In genomic region chr17:63760771-63761539, GRCh38 we compare ENCODE assay signal across 17 cellular contexts. TPM values are rescaled to one million over a fixed set of nuclear protein-coding genes. Genes with fewer than 3 reads are reported as not detected.
DNase-seq lines count a peak whose midpoint lies in the region; ATAC-seq, FAIRE-seq and TF ChIP-seq lines count a peak whose summit lies in the region.
"Had no signal": no experiment of that assay in that cellular context is flagged by ENCODE, and none has a peak within 500 bp of the region (broad histone marks: within the 10 kb centered on the region; RNA-seq: fewer than 3 reads in every experiment).

No MANE protein-coding gene starts in this region.

- no peak overlapping the region for H4K91ac ChIP-seq in IMR-90 (ENCODE audit: insufficient read depth, low read depth, low read length)

- H3K9me3 ChIP-seq in IMR-90 (ENCODE audit: control insufficient read depth, insufficient read depth, low read length) (no peaks in the 10 kb centered on the region), Caco-2 (no peaks in the 10 kb centered on the region)
- H3K9me3 ChIP-seq: SJCRH30 had no signal

- ATAC-seq in IMR-90 (ENCODE audit: low read depth) = no peak

- H2BK120ac ChIP-seq in IMR-90 (ENCODE audit: low read depth, low read length) = no peak overlapping the region

- H2BK20ac ChIP-seq in IMR-90 (ENCODE audit: low read depth, low read length) = no peak overlapping the region

- H4K5ac ChIP-seq in IMR-90 (ENCODE audit: low read depth, low read length) = 0 out of 2 replicates have a peak overlapping the region, but pooled peaks have one; percentile 79

- BruUV-seq in IMR-90 (replicated peaks; lab: Mats Ljungman, UMichigan) = no TSS peak
- no TSS peak for BruUV-seq in Caco-2 (replicated peaks; lab: Mats Ljungman, UMichigan)

- in situ Hi-C loops in IMR-90 (cut with MboI; ENCODE audit: low sequenced_read_pairs) = no loop called here

- CTCF ChIA-PET in IMR-90 (lab: Yijun Ruan, JAX) (interaction anchor here (1.2 kb wide), 1 partner anchor 15 kb away, joined by 3 read pairs; no protein-coding TSS in a partner anchor), Caco-2 (lab: Charles Lee) (no interaction called here)

- no peak overlapping the region for H4K8ac ChIP-seq in IMR-90 (ENCODE audit: low read depth in 2 of 2, low read length in 2 of 2)

- H3K18ac ChIP-seq in IMR-90 (ENCODE audit: low read depth, low read length) = no peak overlapping the region

- intact Hi-C loops in activated CD4-positive, alpha-beta T cell treated with anti-CD3 and anti-CD28 coated beads, Interleukin-2, amount 10 ng/mL, durations not matched to agents 24 days and 14 days (cut with micrococcal nuclease) = no loop called here
- intact Hi-C loops in IMR-90 (cut with micrococcal nuclease) (no loop called here), Caco-2 (cut with micrococcal nuclease; ENCODE audit: unreplicated experiment) (no loop called here)

- peaks cover 2% of the 10 kb centered on the region; the same call in 1 of the 2 replicates for H4K20me1 ChIP-seq in IMR-90 (ENCODE audit: insufficient read depth, low read length)

- H2AK9ac ChIP-seq in IMR-90 (replicated peaks; ENCODE audit: low read depth, low read length, poor library complexity) = no peak overlapping the region

- H3K9me3 Mint-ChIP-seq in activated CD4-positive, alpha-beta T cell treated with anti-CD3 and anti-CD28 coated beads, Interleukin-2, amount 10 ng/mL, durations not matched to agents 24 days and 14 days = no peaks in the 10 kb centered on the region
- H3K9me3 Mint-ChIP-seq in activated naive CD8-positive, alpha-beta T cell treated with anti-CD3 and anti-CD28 coated beads for 36 hours = no peaks in the 10 kb centered on the region
- H3K9me3 Mint-ChIP-seq in Caco-2 (ENCODE audit: unreplicated experiment) = no peaks in the 10 kb centered on the region

- H3K27me3 Mint-ChIP-seq in activated CD4-positive, alpha-beta T cell treated with anti-CD3 and anti-CD28 coated beads, Interleukin-2, amount 10 ng/mL, durations not matched to agents 24 days and 14 days = no peaks in the 10 kb centered on the region
- H3K27me3 Mint-ChIP-seq in activated naive CD8-positive, alpha-beta T cell treated with anti-CD3 and anti-CD28 coated beads for 36 hours = no peaks in the 10 kb centered on the region
- no peaks in the 10 kb centered on the region for H3K27me3 Mint-ChIP-seq in Caco-2 (ENCODE audit: insufficient read depth, unreplicated experiment)

- WGBS in IMR-90 (ENCODE audit: extremely low coverage in 2 of 2, insufficient read length in 1 of 2), 2 experiments = no CpG with 5 or more reads among the region's 10 CpGs

- H2BK5ac ChIP-seq in IMR-90 (ENCODE audit: low read depth, low read length, poor library complexity, severe bottlenecking) = no peak overlapping the region

- DNase-seq in activated CD4-positive, alpha-beta T cell treated with anti-CD3 and anti-CD28 coated beads, Interleukin-2, amount 10 ng/mL, durations not matched to agents 24 days and 14 days = no peak
- no peak for DNase-seq in activated CD4-positive, alpha-beta T cell treated with anti-CD3 and anti-CD28 coated beads for 1 hour
- peak; percentile 17 for DNase-seq in IMR-90
- peak; percentile 12 for DNase-seq in activated naive CD8-positive, alpha-beta T cell treated with anti-CD3 and anti-CD28 coated beads for 36 hours
- peak; percentile 52 for DNase-seq in stimulated activated CD8-positive, alpha-beta memory T cell treated with anti-CD3 and anti-CD28 coated beads, Interleukin-4, amount 100 ng/mL, for 48 hours
- no peak for DNase-seq in activated CD4-positive, CD25-positive, alpha-beta regulatory T cell treated with anti-CD3 and anti-CD28 coated beads, Interleukin-2, amount 50 U/mL, for 72 hours
- no peak for DNase-seq in GM19239 (ENCODE audit: insufficient read length, low spot score)
- no peak for DNase-seq in Caco-2
- DNase-seq: ACHN; Calu3; effector CD8-positive, alpha-beta T cell; hippocampal formation; NCI-H1417; NCI-H446 treated with DMSO at 0.1 percent for 48 hours; SJCRH30; stimulated activated naive CD4-positive, alpha-beta T cell treated with Interleukin-2 at 50 U/mL for 16 hours had no signal

- TF ChIP-seq POLR2A in IMR-90 (IDR thresholded peaks at IDR 0.05; ENCODE audit: low read depth, low read length) = no peak

- H3K4me2 ChIP-seq in IMR-90 (ENCODE audit: low read depth, low read length) = no peak overlapping the region

- dilution Hi-C loops in IMR-90 (cut with HindIII; ENCODE audit: low sequenced_read_pairs, unreplicated experiment) = no loop called here

- no peak overlapping the region for H3K14ac ChIP-seq in IMR-90 (replicated peaks; ENCODE audit: low read depth, low read length)

- no peaks in the 10 kb centered on the region; the same call in 1 of the 2 replicates for H3K9me1 ChIP-seq in IMR-90 (ENCODE audit: insufficient read depth, low read length)

- H3K36me3 Mint-ChIP-seq in activated CD4-positive, alpha-beta T cell treated with anti-CD3 and anti-CD28 coated beads, Interleukin-2, amount 10 ng/mL, durations not matched to agents 24 days and 14 days (ENCODE audit: low read depth) = peaks cover 73% of the 10 kb centered on the region
- peaks cover 33% of the 10 kb centered on the region for H3K36me3 Mint-ChIP-seq in activated naive CD8-positive, alpha-beta T cell treated with anti-CD3 and anti-CD28 coated beads for 36 hours
- peaks cover 86% of the 10 kb centered on the region for H3K36me3 Mint-ChIP-seq in Caco-2 (ENCODE audit: insufficient read depth, unreplicated experiment)

- no peaks in the 10 kb centered on the region for H3K27me3 ChIP-seq in IMR-90 (ENCODE audit: control insufficient read depth, insufficient read depth, low read length)
- H3K27me3 ChIP-seq in Caco-2 (replicated peaks; ENCODE audit: control insufficient read depth, insufficient read depth, low read length) = no peaks in the 10 kb centered on the region
- H3K27me3 ChIP-seq: cardiac muscle cell, SJCRH30 had no signal

- no peaks in the 10 kb centered on the region for H3K4me1 ChIP-seq in IMR-90 (ENCODE audit: control insufficient read depth, insufficient read depth, low read length)
- peaks cover 10% of the 10 kb centered on the region for H3K4me1 ChIP-seq in Caco-2
- H3K4me1 ChIP-seq: SJCRH30 had no signal

- H3K9ac ChIP-seq in IMR-90 (ENCODE audit: low read depth, low read length) = no peak overlapping the region

- TF ChIP-seq RAD21 in IMR-90 (IDR thresholded peaks at IDR 0.05; ENCODE audit: low read length) = no peak

- H3K4me3 ChIP-seq in IMR-90 (ENCODE audit: insufficient read depth, low read depth, low read length) (no peak overlapping the region), Caco-2 (ENCODE audit: low read depth, low read length) (no peak overlapping the region)
- H3K4me3 ChIP-seq: cardiac muscle cell, SJCRH30 had no signal

- no peak overlapping the region for H2AK5ac ChIP-seq in IMR-90 (ENCODE audit: low read depth, low read length)

- no peak for FAIRE-seq in GM19239 (lab: Jason Lieb, UNC)

- no peak overlapping the region for H3K23ac ChIP-seq in IMR-90 (ENCODE audit: low read depth, low read length)

- H3K79me1 ChIP-seq in IMR-90 (ENCODE audit: low read depth in 1 of 2, low read length in 2 of 2) = peaks cover 21 to 29% of the 10 kb centered on the region in 2 experiments

- H3K4ac ChIP-seq in IMR-90 (ENCODE audit: low read depth, low read length) = no peak overlapping the region

- no peak overlapping the region for H3K4me3 Mint-ChIP-seq in activated CD4-positive, alpha-beta T cell treated with anti-CD3 and anti-CD28 coated beads, Interleukin-2, amount 10 ng/mL, durations not matched to agents 24 days and 14 days
- no peak overlapping the region for H3K4me3 Mint-ChIP-seq in activated naive CD8-positive, alpha-beta T cell treated with anti-CD3 and anti-CD28 coated beads for 36 hours
- no peak overlapping the region for H3K4me3 Mint-ChIP-seq in Caco-2 (ENCODE audit: unreplicated experiment)

- H3K4me1 Mint-ChIP-seq in activated CD4-positive, alpha-beta T cell treated with anti-CD3 and anti-CD28 coated beads, Interleukin-2, amount 10 ng/mL, durations not matched to agents 24 days and 14 days = peaks cover 16% of the 10 kb centered on the region
- peaks cover 12% of the 10 kb centered on the region for H3K4me1 Mint-ChIP-seq in activated naive CD8-positive, alpha-beta T cell treated with anti-CD3 and anti-CD28 coated beads for 36 hours
- no peaks in the 10 kb centered on the region for H3K4me1 Mint-ChIP-seq in Caco-2 (ENCODE audit: low read depth, unreplicated experiment)

- H3K36me3 ChIP-seq in IMR-90 (ENCODE audit: control insufficient read depth, insufficient read depth, low read length) (peaks cover 33% of the 10 kb centered on the region), Caco-2 (ENCODE audit: control insufficient read depth, insufficient read depth, low read length) (peaks cover 5% of the 10 kb centered on the region)

- no peak for TF ChIP-seq CTCF in IMR-90 (conservative IDR thresholded peaks at IDR 0.05; ENCODE audit: low read depth, low read length)
- no peak for TF ChIP-seq CTCF in Caco-2 (IDR thresholded peaks at IDR 0.05; ENCODE audit: insufficient read depth in 1 of 2, low read depth in 1 of 2, low read length in 1 of 2, severe bottlenecking in 1 of 2, unreplicated experiment in 1 of 2)

- H2AFZ ChIP-seq in IMR-90 (replicated peaks; ENCODE audit: low read length, poor library complexity) = no peak overlapping the region

- H2BK15ac ChIP-seq in IMR-90 (ENCODE audit: low read depth, low read length) = no peak overlapping the region; the same call in 2 of the 3 replicates

- POLR2A ChIA-PET in IMR-90 (lab: Charles Lee; ENCODE audit: unreplicated experiment) = interaction anchor here (1.4 kb wide), 1 partner anchor 13 kb away, joined by 5 read pairs; the partner anchor contains the start of gene CCDC47
- POLR2A ChIA-PET in Caco-2 (lab: Charles Lee) = no interaction called here

- H3K27ac ChIP-seq in IMR-90 (ENCODE audit: insufficient read depth, low read length) = no peak overlapping the region
- H3K27ac ChIP-seq: cardiac muscle cell, SJCRH30 had no signal

- H3K27ac Mint-ChIP-seq in activated CD4-positive, alpha-beta T cell treated with anti-CD3 and anti-CD28 coated beads, Interleukin-2, amount 10 ng/mL, durations not matched to agents 24 days and 14 days = peak overlapping the region; percentile 2
- peak overlapping the region; percentile 38 for H3K27ac Mint-ChIP-seq in activated naive CD8-positive, alpha-beta T cell treated with anti-CD3 and anti-CD28 coated beads for 36 hours
- no peak overlapping the region for H3K27ac Mint-ChIP-seq in Caco-2 (ENCODE audit: unreplicated experiment)

- no peak overlapping the region for H3K56ac ChIP-seq in IMR-90 (ENCODE audit: extremely low read depth, insufficient read depth, low read length)

RNA-seq across cellular contexts. Expression of gene CCDC47, which starts 12.4 kb away (rescaled TPM):
- total RNA-seq in activated CD4-positive, alpha-beta T cell treated with anti-CD3 and anti-CD28 coated beads, Interleukin-2, amount 10 ng/mL, durations not matched to agents 24 days and 14 days = 81.8 and 82.9 TPM in 2 replicates
- total RNA-seq in IMR-90 (2012; rRNA removed) = 62.0 and 79.4 TPM in 2 replicates
- polyA plus RNA-seq in IMR-90 (2012; rRNA removed) = 45.3 and 45.7 TPM in 2 replicates
- polyA plus RNA-seq in IMR-90 (2012; cell fraction: cytosol; rRNA removed) = 14.3 and 14.7 TPM in 2 replicates
- 7.1 and 19.4 TPM in 2 replicates for polyA plus RNA-seq in IMR-90 (2012; cell fraction: nucleus; rRNA removed; ENCODE audit: low replicate concordance)
- 10 to 100 TPM; 91.6 to 93.5 TPM for total RNA-seq in activated naive CD8-positive, alpha-beta T cell treated with anti-CD3 and anti-CD28 coated beads for 36 hours
- total RNA-seq in Caco-2 (2022) = 125 and 129 TPM in 2 replicates

RNA-seq across cellular contexts. Expression of gene DDX42, which starts 13.0 kb away (rescaled TPM):
- total RNA-seq in activated CD4-positive, alpha-beta T cell treated with anti-CD3 and anti-CD28 coated beads, Interleukin-2, amount 10 ng/mL, durations not matched to agents 24 days and 14 days = 145 and 146 TPM in 2 replicates
- total RNA-seq in IMR-90 (2012; rRNA removed) (74.7 and 75.8 TPM in 2 replicates), Caco-2 (2022) (179 and 183 TPM in 2 replicates)
- 75.6 and 91.5 TPM in 2 replicates for polyA plus RNA-seq in IMR-90 (2012; rRNA removed)
- polyA plus RNA-seq in IMR-90 (2012; cell fraction: cytosol; rRNA removed) = 18.9 and 19.1 TPM in 2 replicates
- 62.8 and 303 TPM in 2 replicates for polyA plus RNA-seq in IMR-90 (2012; cell fraction: nucleus; rRNA removed; ENCODE audit: low replicate concordance)
- 100 to 1,000 TPM; 105 to 107 TPM for total RNA-seq in activated naive CD8-positive, alpha-beta T cell treated with anti-CD3 and anti-CD28 coated beads for 36 hours

RNA-seq across cellular contexts. Expression of gene STRADA, which starts 19.4 kb away (rescaled TPM):
- total RNA-seq in activated CD4-positive, alpha-beta T cell treated with anti-CD3 and anti-CD28 coated beads, Interleukin-2, amount 10 ng/mL, durations not matched to agents 24 days and 14 days = 50.4 and 54.6 TPM in 2 replicates
- 14.7 and 19.9 TPM in 2 replicates for total RNA-seq in IMR-90 (2012; rRNA removed)
- 30.8 and 30.9 TPM in 2 replicates for polyA plus RNA-seq in IMR-90 (2012; rRNA removed)
- 22.7 and 27.1 TPM in 2 replicates for polyA plus RNA-seq in IMR-90 (2012; cell fraction: cytosol; rRNA removed)
- polyA plus RNA-seq in IMR-90 (2012; cell fraction: nucleus; rRNA removed; ENCODE audit: low replicate concordance) = 97.1 and 101 TPM in 2 replicates
- 10 to 100 TPM; 39.1 to 40.9 TPM for total RNA-seq in activated naive CD8-positive, alpha-beta T cell treated with anti-CD3 and anti-CD28 coated beads for 36 hours
- total RNA-seq in Caco-2 (2022) = 23.4 and 24.7 TPM in 2 replicates

Comparison
In these comparisons a context has a peak if more than half of its experiments do, and no peak if none do; other contexts are left out.
1. DNase-seq: peak in IMR-90 (single experiment), activated naive CD8-positive, alpha-beta T cell treated with anti-CD3 and anti-CD28 coated beads for 36 hours (single experiment) and stimulated activated CD8-positive, alpha-beta memory T cell treated with anti-CD3 and anti-CD28 coated beads, Interleukin-4, amount 100 ng/mL, for 48 hours (single experiment); none in activated CD4-positive, alpha-beta T cell treated with anti-CD3 and anti-CD28 coated beads, Interleukin-2, amount 10 ng/mL, durations not matched to agents 24 days and 14 days (single experiment), activated CD4-positive, alpha-beta T cell treated with anti-CD3 and anti-CD28 coated beads for 1 hour (single experiment), activated CD4-positive, CD25-positive, alpha-beta regulatory T cell treated with anti-CD3 and anti-CD28 coated beads, Interleukin-2, amount 50 U/mL, for 72 hours (single experiment), GM19239 (single experiment) and Caco-2 (0 of 2).